Comparison of ENCODE assay signal across 13 cellular contexts in genomic region chr2:8511868-8512612, GRCh38.
DNase-seq lines count a peak whose midpoint lies in the region; ATAC-seq and TF ChIP-seq lines count a peak whose summit lies in the region.
"Had no signal": no experiment of that assay in that cellular context is flagged by ENCODE, and none has a peak within 500 bp of the region (broad histone marks: within the 10 kb centered on the region; RNA-seq: fewer than 3 reads in every experiment).

No MANE protein-coding gene starts in this region.

- no peak for ATAC-seq in HG03432 (IDR thresholded peaks at IDR 0.05; ENCODE audit: unreplicated experiment)

- DNase-seq in A172 (ENCODE audit: low spot score), result peak; percentile 77
- DNase-seq in GM04504 (ENCODE audit: low read depth), result peak; percentile 47
- peak; percentile 3 for DNase-seq in RKO (ENCODE audit: low spot score)
- peak; percentile 16 for DNase-seq in fibroblast of pulmonary artery (ENCODE audit: low read depth)
- DNase-seq in C1 segment of cervical spinal cord (lab: John Stamatoyannopoulos, UW), result no peak
- DNase-seq in hypothalamus (lab: John Stamatoyannopoulos, UW), result no peak
- DNase-seq in NCI-H2029 treated with DMSO at 0.1 percent for 48 hours (lab: John Stamatoyannopoulos, UW), result no peak
- DNase-seq: activated B cell treated with CpG ODN at 0.5 μM for 24 hours; activated naive CD4-positive, alpha-beta T cell; hippocampal formation; NCI-H187 treated with DMSO at 0.1 percent for 48 hours had no signal

- no peak for TF ChIP-seq CTCF in fibroblast of pulmonary artery (IDR thresholded peaks at IDR 0.05; ENCODE audit: low read length, missing control alignments)

- H3K4me3 ChIP-seq in fibroblast of pulmonary artery (replicated peaks; ENCODE audit: low read depth, low read length), result no peak overlapping the region
- H3K4me3 ChIP-seq: skin epidermis had no signal

Comparison
In these comparisons a context has a peak if more than half of its experiments do, and no peak if none do; other contexts are left out.
1. DNase-seq: peak in A172 (single experiment), GM04504 (single experiment), RKO (single experiment) and fibroblast of pulmonary artery (single experiment); none in C1 segment of cervical spinal cord (0 of 14), hypothalamus (0 of 51) and NCI-H2029 treated with DMSO at 0.1 percent for 48 hours (single experiment).